ENCODE assay signal across 20 cellular contexts in genomic region chr22:28411125-28411524, GRCh38.
DNase-seq lines count a peak whose midpoint lies in the region; ATAC-seq and TF ChIP-seq lines count a peak whose summit lies in the region.
"Had no signal": no experiment of that assay in that cellular context is flagged by ENCODE, and none has a peak within 500 bp of the region (broad histone marks: within the 10 kb centered on the region; RNA-seq: fewer than 3 reads in every experiment).

No MANE protein-coding gene starts in this region.

- ATAC-seq in HG02840 (IDR thresholded peaks at IDR 0.05; ENCODE audit: low FRiP score, unreplicated experiment) = no peak
- no peak for ATAC-seq in GM18517 (IDR thresholded peaks at IDR 0.05; ENCODE audit: unreplicated experiment)
- ATAC-seq: A549 had no signal

- H3K36me3 ChIP-seq in GM23248 (ENCODE audit: low read depth) (no peaks in the 10 kb centered on the region), adipocyte (ENCODE audit: control insufficient read depth, insufficient read depth, low read length, severe bottlenecking) (no peaks in the 10 kb centered on the region)

- H3K27me3 Mint-ChIP-seq in nephron progenitor cell (ENCODE audit: low read depth, poor library complexity) = no peaks in the 10 kb centered on the region

- peaks cover 42% of the 10 kb centered on the region for H3K4me1 ChIP-seq in GM23248 (ENCODE audit: insufficient read depth)
- peaks cover 29% of the 10 kb centered on the region for H3K4me1 ChIP-seq in adipocyte (ENCODE audit: control insufficient read depth, insufficient read depth, low read length)

- in situ Hi-C loops in GM23248 (cut with MboI) = no loop called here

- H3K4me3 ChIP-seq in GM23248 (no peak overlapping the region), adipocyte (ENCODE audit: low read length) (no peak overlapping the region), coronary artery (peak overlapping the region; percentile 10)
- H3K4me3 ChIP-seq: A549 had no signal

- H3K27ac ChIP-seq in GM23248 (peak overlapping the region; percentile 3), coronary artery (no peak overlapping the region)
- H3K27ac ChIP-seq: A549 had no signal

- no peaks in the 10 kb centered on the region for H4K20me1 ChIP-seq in GM23248 (ENCODE audit: insufficient read depth)

- TF ChIP-seq CTCF in coronary artery (IDR thresholded peaks at IDR 0.05) = no peak
- no peak for TF ChIP-seq CTCF in nephron progenitor cell (IDR thresholded peaks at IDR 0.05)

- no peaks in the 10 kb centered on the region for H3K9me3 ChIP-seq in GM23248 (ENCODE audit: low read depth)
- no peaks in the 10 kb centered on the region for H3K9me3 ChIP-seq in adipocyte (ENCODE audit: control insufficient read depth, low read length)
- H3K9me3 ChIP-seq: A549 had no signal

- peaks cover 47% of the 10 kb centered on the region for H3F3A ChIP-seq in GM23248 (ENCODE audit: insufficient read depth)

- no peaks in the 10 kb centered on the region for H3K27me3 ChIP-seq in GM23248 (replicated peaks; ENCODE audit: insufficient read depth)
- H3K27me3 ChIP-seq in adipocyte (replicated peaks; ENCODE audit: control insufficient read depth, insufficient read depth, low read length) = no peaks in the 10 kb centered on the region

- no peak overlapping the region for H3K4me3 Mint-ChIP-seq in nephron progenitor cell
- H3K4me3 Mint-ChIP-seq: B cell, CD14-positive monocyte, H9 had no signal

- H3K9me3 Mint-ChIP-seq in nephron progenitor cell = peaks cover 10% of the 10 kb centered on the region

- peak overlapping the region; percentile 83 for H3K4me2 ChIP-seq in GM23248 (ENCODE audit: unreplicated experiment)

- H2AFZ ChIP-seq in GM23248 = no peak overlapping the region

- H3K27ac Mint-ChIP-seq in nephron progenitor cell = peak overlapping the region; percentile 10
- H3K27ac Mint-ChIP-seq: B cell, CD14-positive monocyte, H9 had no signal

- DNase-seq in GM23248 = peak; percentile 44
- DNase-seq in adipocyte (ENCODE audit: low read depth) = peak; percentile 69
- DNase-seq in coronary artery (ENCODE audit: low spot score) = no peak
- DNase-seq in nephron progenitor cell = no peak
- DNase-seq in HCEC 1CT = no peak
- DNase-seq in Kasumi-1 (lab: John Stamatoyannopoulos, UW) = no peak
- DNase-seq: DMS53, GF-D8, H9, NCI-H1092, NCI-H1436, NCI-H187 treated with DMSO at 0.1 percent for 48 hours, NCI-H2107, NCI-H526 treated with DMSO at 0.1 percent for 48 hours, SHP77 had no signal

- 71 to 76% methylated on average over 4 of the region's 4 CpGs for WGBS in GM23248 (ENCODE audit: low coverage in 1 of 2, low lambda C conversion rate in 2 of 2, missing lambda C conversion rate in 2 of 2), 2 experiments

- H3K9ac ChIP-seq in GM23248 (no peak overlapping the region), adipocyte (ENCODE audit: low read length) (no peak overlapping the region)

- H3K36me3 Mint-ChIP-seq in nephron progenitor cell (ENCODE audit: low read depth) = peaks cover 21% of the 10 kb centered on the region
- H3K36me3 Mint-ChIP-seq: CD14-positive monocyte had no signal

- H3K4me1 Mint-ChIP-seq in nephron progenitor cell = peaks cover 45% of the 10 kb centered on the region
- H3K4me1 Mint-ChIP-seq: B cell had no signal

- H3K79me2 ChIP-seq in GM23248 (ENCODE audit: insufficient read depth) = peaks cover 83% of the 10 kb centered on the region

- no peaks in the 10 kb centered on the region for H3K9me2 ChIP-seq in GM23248 (ENCODE audit: insufficient read depth)

Comparison
In these comparisons a context has a peak if more than half of its experiments do, and no peak if none do; other contexts are left out.
1. DNase-seq: peak in GM23248 (single experiment) and adipocyte (single experiment); none in coronary artery (single experiment), nephron progenitor cell (single experiment), HCEC 1CT (single experiment) and Kasumi-1 (0 of 2).